Comparison of ENCODE assay signal across 1 cellular context in genomic region chr1:18178125-18178524, GRCh38.
TF ChIP-seq lines count a peak whose summit lies in the region.

No MANE protein-coding gene starts in this region.

TF ChIP-seq in GM23338, 12 proteins besides CTCF, POLR2A, EP300 and RAD21 (continued from another document):
- TF ChIP-seq ZNF462 (CRISPR knock-in tag; IDR thresholded peaks at IDR 0.05) (no peak), ETS1 (IDR thresholded peaks at IDR 0.05) (no peak), REST (IDR thresholded peaks at IDR 0.05; ENCODE audit: unreplicated experiment) (no peak), ZNF114 (CRISPR knock-in tag; IDR thresholded peaks at IDR 0.05) (no peak), NANOG (IDR thresholded peaks at IDR 0.05; ENCODE audit: borderline replicate concordance) (no peak), POLR2AphosphoS5 (IDR thresholded peaks at IDR 0.05; ENCODE audit: low read depth) (no peak), EZH2phosphoT487 (IDR thresholded peaks at IDR 0.05; ENCODE audit: unreplicated experiment) (no peak), STAT1 (IDR thresholded peaks at IDR 0.05; ENCODE audit: unreplicated experiment) (no peak)
